ENCODE assay signal across 20 cellular contexts in the genomic region with DNA sequence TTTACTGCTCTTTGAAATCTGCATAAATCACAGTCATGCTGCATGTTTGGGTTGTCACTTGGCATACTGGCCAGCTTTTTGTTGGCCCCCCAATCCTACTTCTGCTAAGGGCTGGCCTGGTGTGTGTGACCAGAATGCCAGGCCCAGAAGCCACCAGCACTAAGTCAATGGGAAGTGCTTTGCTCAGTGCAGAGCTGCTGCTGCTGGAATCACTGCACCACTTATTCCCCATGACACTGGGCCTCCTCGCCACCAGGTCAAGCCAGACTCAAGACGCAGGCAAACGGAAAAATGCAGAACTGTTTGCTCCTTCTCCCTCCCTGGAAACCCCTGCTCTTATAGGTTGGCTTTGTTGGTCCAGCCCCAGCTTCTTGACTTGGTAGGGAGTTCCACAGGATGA.
A peak's percentile ranks its signal among the peaks of the same experiment; 100 is the strongest.
DNase-seq lines count a peak whose midpoint lies in the region; ATAC-seq and TF ChIP-seq lines count a peak whose summit lies in the region.
"Had no signal": no experiment of that assay in that cellular context is flagged by ENCODE, and none has a peak within 500 bp of the region (broad histone marks: within the 10 kb centered on the region; RNA-seq: fewer than 3 reads in every experiment).

No MANE protein-coding gene starts in this region.

- H3K36me3 ChIP-seq in IMR-90 (ENCODE audit: control insufficient read depth, insufficient read depth, low read length) = no peaks in the 10 kb centered on the region
- H3K36me3 ChIP-seq: HAP-1 had no signal

- H3K9me1 ChIP-seq in IMR-90 (ENCODE audit: insufficient read depth, low read length) = no peaks in the 10 kb centered on the region

- H3K4me3 ChIP-seq in IMR-90 (ENCODE audit: insufficient read depth, low read depth, low read length) (no peak overlapping the region), coronary artery (no peak overlapping the region)
- H3K4me3 ChIP-seq: A549, HAP-1 had no signal

- TF ChIP-seq POLR2A in IMR-90 (IDR thresholded peaks at IDR 0.05; ENCODE audit: low read depth, low read length) = no peak

- no peaks in the 10 kb centered on the region for H3K4me1 ChIP-seq in IMR-90 (ENCODE audit: control insufficient read depth, insufficient read depth, low read length)
- H3K4me1 ChIP-seq: A549, HAP-1 had no signal

- H2AFZ ChIP-seq in IMR-90 (replicated peaks; ENCODE audit: low read length, poor library complexity) = peak overlapping the region; percentile 8

- no peaks in the 10 kb centered on the region for H3K79me1 ChIP-seq in IMR-90 (ENCODE audit: low read depth in 1 of 2, low read length in 2 of 2)

- DNase-seq in CD1c-positive myeloid dendritic cell (ENCODE audit: extremely low spot score) (peak; percentile 3), IMR-90 (no peak), coronary artery (ENCODE audit: low spot score) (peak; percentile 64), posterior vena cava (ENCODE audit: low spot score) (peak; percentile 28), SKM-1 treated with dmso at 0.1 percent for 144 hours (lab: John Stamatoyannopoulos, UW; ENCODE audit: unreplicated experiment) (no peak)
- DNase-seq in activated CD4-positive, alpha-beta T cell treated with anti-CD3 and anti-CD28 coated beads, Interleukin-2, amount 50 U/mL, for 48 hours = no peak
- DNase-seq: AML-193, C1 segment of cervical spinal cord, COR-L47, DMS153, DMS79 treated with DMSO at 0.1 percent for 48 hours, EL, GDM1, KBM-7 had no signal

- dilution Hi-C loops in IMR-90 (cut with HindIII; ENCODE audit: low sequenced_read_pairs, unreplicated experiment) = no loop called here

- H4K20me1 ChIP-seq in IMR-90 (ENCODE audit: insufficient read depth, low read length) = no peaks in the 10 kb centered on the region

- H3K9ac ChIP-seq in IMR-90 (ENCODE audit: low read depth, low read length) = no peak overlapping the region

- no peak for TF ChIP-seq CTCF in IMR-90 (conservative IDR thresholded peaks at IDR 0.05; ENCODE audit: low read depth, low read length)
- no peak for TF ChIP-seq CTCF in coronary artery (IDR thresholded peaks at IDR 0.05)

- no peak overlapping the region for H2BK20ac ChIP-seq in IMR-90 (ENCODE audit: low read depth, low read length)

- H3K9me3 ChIP-seq in IMR-90 (ENCODE audit: control insufficient read depth, insufficient read depth, low read length) = peaks cover 38% of the 10 kb centered on the region
- H3K9me3 ChIP-seq: A549, HAP-1 had no signal

- no peak overlapping the region for H2AK9ac ChIP-seq in IMR-90 (replicated peaks; ENCODE audit: low read depth, low read length, poor library complexity)

- ATAC-seq in IMR-90 (ENCODE audit: low read depth) = no peak
- ATAC-seq in HG03196 (IDR thresholded peaks at IDR 0.05; ENCODE audit: unreplicated experiment) = no peak
- no peak for ATAC-seq in HG03521 (IDR thresholded peaks at IDR 0.05; ENCODE audit: unreplicated experiment)
- ATAC-seq: CD8-positive, alpha-beta T cell had no signal

- no peak overlapping the region for H3K14ac ChIP-seq in IMR-90 (replicated peaks; ENCODE audit: low read depth, low read length)

- POLR2A ChIA-PET in IMR-90 (lab: Charles Lee; ENCODE audit: unreplicated experiment) = no interaction called here

- no peak overlapping the region for H2BK5ac ChIP-seq in IMR-90 (ENCODE audit: low read depth, low read length, poor library complexity, severe bottlenecking)

- CTCF ChIA-PET in IMR-90 (lab: Yijun Ruan, JAX) = no interaction called here

- no peak overlapping the region for H2AK5ac ChIP-seq in IMR-90 (ENCODE audit: low read depth, low read length)

- no peak overlapping the region for H2BK15ac ChIP-seq in IMR-90 (ENCODE audit: low read depth, low read length)

- H3K56ac ChIP-seq in IMR-90 (ENCODE audit: extremely low read depth, insufficient read depth, low read length) = no peak overlapping the region

- intact Hi-C loops in IMR-90 (cut with micrococcal nuclease) (no loop called here), posterior vena cava (cut with DNase I) (no loop called here)

- H3K4me2 ChIP-seq in IMR-90 (ENCODE audit: low read depth, low read length) = no peak overlapping the region
- H3K4me2 ChIP-seq: A549 had no signal

- no peak overlapping the region for H4K8ac ChIP-seq in IMR-90 (ENCODE audit: low read depth in 2 of 2, low read length in 2 of 2)

- in situ Hi-C loops in IMR-90 (cut with MboI; ENCODE audit: low sequenced_read_pairs) = no loop called here

- H4K5ac ChIP-seq in IMR-90 (ENCODE audit: low read depth, low read length) = no peak overlapping the region

- no TSS peak for BruUV-seq in IMR-90 (replicated peaks; lab: Mats Ljungman, UMichigan)

- 40% methylated on average over 1 of the region's 3 CpGs; no CpG with 5 or more reads in 1 of the 2 experiments for WGBS in IMR-90 (ENCODE audit: extremely low coverage in 2 of 2, insufficient read length in 1 of 2), 2 experiments

- no peak overlapping the region for H3K18ac ChIP-seq in IMR-90 (ENCODE audit: low read depth, low read length)

- H3K27ac ChIP-seq in IMR-90 (ENCODE audit: insufficient read depth, low read length) (no peak overlapping the region), coronary artery (no peak overlapping the region)
- H3K27ac ChIP-seq: A549, HL-60 had no signal

- H4K91ac ChIP-seq in IMR-90 (ENCODE audit: insufficient read depth, low read depth, low read length) = no peak overlapping the region

- H3K27me3 ChIP-seq in IMR-90 (ENCODE audit: control insufficient read depth, insufficient read depth, low read length) = no peaks in the 10 kb centered on the region

- TF ChIP-seq RAD21 in IMR-90 (IDR thresholded peaks at IDR 0.05; ENCODE audit: low read length) = no peak

- no peak overlapping the region for H3K23ac ChIP-seq in IMR-90 (ENCODE audit: low read depth, low read length)

- no peak overlapping the region for H3K4ac ChIP-seq in IMR-90 (ENCODE audit: low read depth, low read length)

- H2BK120ac ChIP-seq in IMR-90 (ENCODE audit: low read depth, low read length) = no peak overlapping the region

TF ChIP-seq in IMR-90, 13 proteins besides CTCF, POLR2A, EP300 and RAD21:
- TF ChIP-seq, protein P1, sequence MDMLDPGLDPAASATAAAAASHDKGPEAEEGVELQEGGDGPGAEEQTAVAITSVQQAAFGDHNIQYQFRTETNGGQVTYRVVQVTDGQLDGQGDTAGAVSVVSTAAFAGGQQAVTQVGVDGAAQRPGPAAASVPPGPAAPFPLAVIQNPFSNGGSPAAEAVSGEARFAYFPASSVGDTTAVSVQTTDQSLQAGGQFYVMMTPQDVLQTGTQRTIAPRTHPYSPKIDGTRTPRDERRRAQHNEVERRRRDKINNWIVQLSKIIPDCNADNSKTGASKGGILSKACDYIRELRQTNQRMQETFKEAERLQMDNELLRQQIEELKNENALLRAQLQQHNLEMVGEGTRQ (IDR thresholded peaks at IDR 0.05; ENCODE audit: low read depth, low read length) = no peak
- TF ChIP-seq CEBPB (IDR thresholded peaks at IDR 0.05; ENCODE audit: low read depth, low read length) = no peak
- no peak for TF ChIP-seq RFX5 (IDR thresholded peaks at IDR 0.05; ENCODE audit: low read depth, low read length)

Comparison
In these comparisons a context has a peak if more than half of its experiments do, and no peak if none do; other contexts are left out.
1. DNase-seq: peak in CD1c-positive myeloid dendritic cell (single experiment), coronary artery (single experiment) and posterior vena cava (single experiment); none in IMR-90 (single experiment), activated CD4-positive, alpha-beta T cell treated with anti-CD3 and anti-CD28 coated beads, Interleukin-2, amount 50 U/mL, for 48 hours (0 of 2) and SKM-1 treated with dmso at 0.1 percent for 144 hours (single experiment).